15 cellular contexts compared by ENCODE assay signal in genomic region chr6:157406666-157407065, GRCh38.
"Had no signal": no experiment of that assay in that cellular context is flagged by ENCODE, and none has a peak within 500 bp of the region (broad histone marks: within the 10 kb centered on the region; RNA-seq: fewer than 3 reads in every experiment).

No MANE protein-coding gene starts in this region.

- H3K4me1 Mint-ChIP-seq: activated CD4-positive, alpha-beta T cell treated with anti-CD3 and anti-CD28 coated beads, Interleukin-2, amount 10 ng/mL, durations not matched to agents 7 days and 5 days; activated naive CD8-positive, alpha-beta T cell treated with anti-CD3 and anti-CD28 coated beads for 36 hours had no signal

- H3K4me3 Mint-ChIP-seq: activated CD4-positive, alpha-beta T cell treated with anti-CD3 and anti-CD28 coated beads, Interleukin-2, amount 10 ng/mL, durations not matched to agents 7 days and 5 days; activated naive CD8-positive, alpha-beta T cell treated with anti-CD3 and anti-CD28 coated beads for 36 hours; activated T-helper 1 cell treated with anti-CD3 and anti-CD28 coated beads, Interleukin-12 subunit alpha, Interleukin-12 subunit beta, Interleukin-2, Interleukin-4 antibody, amounts not matched to agents 30 ng/mL and 10 ng/mL and 1 ng/mL, durations not matched to agents 14 hours and 24 hours and 36 hours; dendritic cell treated with granulocyte-macrophage colony-stimulating factor and Interleukin-4, amounts not matched to agents 40 ng/mL and 50 ng/mL, for 4 days had no signal

- DNase-seq: activated CD4-positive, alpha-beta T cell treated with anti-CD3 and anti-CD28 coated beads, Interleukin-2, amount 10 ng/mL, durations not matched to agents 7 days and 5 days; activated CD4-positive, CD25-positive, alpha-beta regulatory T cell; activated CD8-positive, alpha-beta memory T cell treated with anti-CD3 and anti-CD28 coated beads for 24 hours; activated naive CD8-positive, alpha-beta T cell treated with anti-CD3 and anti-CD28 coated beads for 36 hours; cerebellar nuclear complex; effector memory CD4-positive, alpha-beta T cell; left ventricle myocardium superior; ovary; sigmoid colon; stimulated activated CD4-positive, alpha-beta T cell treated with anti-CD3 and anti-CD28 coated beads, Interleukin-1b, Interleukin-23, amount 100 ng/mL, for 48 hours; stomach; T-helper 2 cell; thyroid gland had no signal

- H3K4me3 ChIP-seq: ovary, sigmoid colon, stomach, thyroid gland had no signal

- H3K4me1 ChIP-seq: sigmoid colon had no signal

- H3K9me3 Mint-ChIP-seq: activated naive CD8-positive, alpha-beta T cell treated with anti-CD3 and anti-CD28 coated beads for 36 hours; activated T-helper 1 cell treated with anti-CD3 and anti-CD28 coated beads, Interleukin-12 subunit alpha, Interleukin-12 subunit beta, Interleukin-2, Interleukin-4 antibody, amounts not matched to agents 30 ng/mL and 10 ng/mL and 1 ng/mL, durations not matched to agents 14 hours and 24 hours and 36 hours; dendritic cell treated with granulocyte-macrophage colony-stimulating factor and Interleukin-4, amounts not matched to agents 40 ng/mL and 50 ng/mL, for 4 days had no signal

- H3K9me3 ChIP-seq: ovary, sigmoid colon, stomach, thyroid gland had no signal

- H3K27ac ChIP-seq: ovary, sigmoid colon, stomach, thyroid gland had no signal

- H3K27ac Mint-ChIP-seq: activated CD4-positive, alpha-beta T cell treated with anti-CD3 and anti-CD28 coated beads, Interleukin-2, amount 10 ng/mL, durations not matched to agents 7 days and 5 days; activated naive CD8-positive, alpha-beta T cell treated with anti-CD3 and anti-CD28 coated beads for 36 hours; activated T-helper 1 cell treated with anti-CD3 and anti-CD28 coated beads, Interleukin-12 subunit alpha, Interleukin-12 subunit beta, Interleukin-2, Interleukin-4 antibody, amounts not matched to agents 30 ng/mL and 10 ng/mL and 1 ng/mL, durations not matched to agents 14 hours and 24 hours and 36 hours; dendritic cell treated with granulocyte-macrophage colony-stimulating factor and Interleukin-4, amounts not matched to agents 40 ng/mL and 50 ng/mL, for 4 days had no signal

- H3K27me3 Mint-ChIP-seq: activated CD4-positive, alpha-beta T cell treated with anti-CD3 and anti-CD28 coated beads, Interleukin-2, amount 10 ng/mL, durations not matched to agents 7 days and 5 days; activated naive CD8-positive, alpha-beta T cell treated with anti-CD3 and anti-CD28 coated beads for 36 hours; dendritic cell treated with granulocyte-macrophage colony-stimulating factor and Interleukin-4, amounts not matched to agents 40 ng/mL and 50 ng/mL, for 4 days had no signal

- H3K36me3 ChIP-seq: ovary, sigmoid colon, thyroid gland had no signal

- H3K27me3 ChIP-seq: ovary, sigmoid colon, stomach, thyroid gland had no signal
